ENCODE assay signal across 21 cellular contexts in the genomic region with DNA sequence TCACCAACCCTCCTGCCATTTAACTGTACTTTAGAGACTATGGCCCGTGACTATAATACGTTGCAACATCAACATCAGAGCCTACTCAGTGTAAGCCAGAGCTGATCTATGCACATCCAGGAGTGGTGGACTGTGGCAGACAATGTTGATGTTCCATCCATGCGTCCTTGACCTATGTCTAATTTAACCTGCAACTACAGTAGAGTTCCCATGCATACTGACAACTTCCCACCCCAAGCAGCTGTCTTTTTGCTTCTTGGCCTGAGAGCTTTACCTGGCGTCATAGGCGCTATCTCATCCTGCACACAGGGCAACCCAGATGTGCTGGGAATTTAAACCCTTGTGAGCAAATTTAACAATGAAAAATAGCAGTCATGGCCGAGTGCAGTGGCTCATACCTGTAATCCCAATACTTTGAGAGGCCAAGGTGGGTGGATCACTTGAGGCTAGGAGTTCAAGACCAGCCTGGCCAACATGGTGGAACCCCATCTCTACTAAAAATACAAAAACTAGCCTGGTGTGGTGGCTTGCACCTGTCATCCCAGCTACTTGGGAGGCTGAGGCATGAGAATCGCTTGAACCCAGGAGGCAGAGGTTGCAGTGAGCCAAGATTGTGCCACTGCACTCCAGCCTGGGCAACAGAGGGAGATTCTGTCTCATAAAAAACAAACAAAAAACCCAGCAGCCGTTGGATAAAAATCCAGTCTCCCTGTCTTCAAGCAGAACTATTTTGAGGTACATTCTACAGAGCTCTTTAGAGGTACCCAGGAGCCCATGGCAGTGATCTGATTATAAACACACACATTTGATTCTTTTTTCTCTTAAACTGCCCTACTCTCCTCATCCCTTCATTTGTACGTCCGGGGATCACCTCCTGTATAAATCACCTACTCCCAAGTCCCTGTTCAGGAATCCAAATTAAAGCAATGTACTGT.
"Had no signal": no experiment of that assay in that cellular context is flagged by ENCODE, and none has a peak within 500 bp of the region (broad histone marks: within the 10 kb centered on the region; RNA-seq: fewer than 3 reads in every experiment).

No MANE protein-coding gene starts in this region.

- H3K9me3 ChIP-seq: body of pancreas, gastrocnemius medialis, right atrium auricular region had no signal

- H3K4me1 ChIP-seq: gastrocnemius medialis, parathyroid adenoma, right atrium auricular region, spleen had no signal

- H3K27ac Mint-ChIP-seq: activated naive CD8-positive, alpha-beta T cell; naive thymus-derived CD8-positive, alpha-beta T cell had no signal

- H3K4me3 ChIP-seq: body of pancreas, gastrocnemius medialis, right atrium auricular region, spleen, thoracic aorta had no signal

- H2AFZ ChIP-seq: parathyroid adenoma had no signal

- ATAC-seq: body of pancreas; gastrocnemius medialis; left cardiac atrium; naive thymus-derived CD8-positive, alpha-beta T cell had no signal

- H3K36me3 ChIP-seq: gastrocnemius medialis, right atrium auricular region, spleen had no signal

- DNase-seq: activated CD4-positive, alpha-beta T cell treated with anti-CD3 and anti-CD28 coated beads for 4 hours; activated CD4-positive, alpha-beta T cell treated with anti-CD3 and anti-CD28 coated beads, Interleukin-2, amount 50 U/mL, for 4 hours; activated CD8-positive, alpha-beta memory T cell treated with anti-CD3 and anti-CD28 coated beads for 24 hours; activated effector memory CD4-positive, alpha-beta T cell treated with Interleukin-2 at 50 U/mL for 16 hours; activated naive CD4-positive, alpha-beta T cell treated with Interleukin-2 at 50 U/mL for 16 hours; anterior cingulate cortex; body of pancreas; effector CD8-positive, alpha-beta T cell; gastrocnemius medialis; glutamatergic neuron; left cardiac atrium; naive thymus-derived CD8-positive, alpha-beta T cell; occipital lobe; spleen; stimulated activated naive CD4-positive, alpha-beta T cell treated with Interleukin-2 at 50 U/mL for 16 hours; trophoblast cell had no signal

- H3K9ac ChIP-seq: parathyroid adenoma had no signal

- H3K9me3 Mint-ChIP-seq: neural crest cell had no signal

- H3K4me3 Mint-ChIP-seq: activated naive CD8-positive, alpha-beta T cell; naive thymus-derived CD8-positive, alpha-beta T cell; neural crest cell had no signal

- H3K27me3 ChIP-seq: body of pancreas, right atrium auricular region had no signal

- H3K4me1 Mint-ChIP-seq: naive thymus-derived CD8-positive, alpha-beta T cell; neural crest cell had no signal

- H3K27ac ChIP-seq: gastrocnemius medialis, parathyroid adenoma, right atrium auricular region, spleen, thoracic aorta had no signal

- H3K79me2 ChIP-seq: parathyroid adenoma had no signal

- H3K36me3 Mint-ChIP-seq: activated naive CD8-positive, alpha-beta T cell; naive thymus-derived CD8-positive, alpha-beta T cell had no signal
